Comparison of ENCODE assay signal across 29 cellular contexts in the genomic region with DNA sequence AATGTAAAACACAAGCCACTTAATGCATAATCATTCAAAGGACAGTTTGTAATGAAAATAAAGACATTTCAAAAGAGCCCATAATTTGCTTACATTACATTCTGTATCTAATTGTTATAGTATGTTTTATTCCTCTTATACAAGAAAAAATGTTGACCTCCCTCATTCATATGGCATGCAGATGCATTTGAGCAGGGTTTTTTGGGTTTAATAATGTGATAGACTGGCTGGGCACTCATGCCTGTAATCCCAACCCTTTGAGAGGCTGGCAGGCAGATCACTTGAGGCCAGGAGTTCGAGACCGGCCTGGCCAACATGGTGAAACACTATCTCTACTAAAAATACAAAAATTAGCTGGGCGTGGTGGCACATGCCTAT. TPM values are rescaled to one million over a fixed set of nuclear protein-coding genes. Genes with fewer than 3 reads are reported as not detected.
DNase-seq lines count a peak whose midpoint lies in the region; ATAC-seq and TF ChIP-seq lines count a peak whose summit lies in the region.
"Had no signal": no experiment of that assay in that cellular context is flagged by ENCODE, and none has a peak within 500 bp of the region (broad histone marks: within the 10 kb centered on the region; RNA-seq: fewer than 3 reads in every experiment).

No MANE protein-coding gene starts in this region.

- no peak overlapping the region for H3K4me3 ChIP-seq in cardiac muscle cell
- H3K4me3 ChIP-seq in mesodermal cell (ENCODE audit: extremely low read depth, insufficient read depth, low read length, poor library complexity, severe bottlenecking): no peak overlapping the region
- no peak overlapping the region for H3K4me3 ChIP-seq in stomach smooth muscle (ENCODE audit: low read length in 2 of 2)
- H3K4me3 ChIP-seq: esophagus squamous epithelium, transverse colon had no signal

- DNase-seq in cardiac muscle cell (ENCODE audit: low read depth in 1 of 2, low spot score in 1 of 2) (no peak), Right ventricle myocardium inferior (ENCODE audit: missing footprints) (no peak), NCI-H774 (lab: John Stamatoyannopoulos, UW) (no peak), NCI-H82 (lab: John Stamatoyannopoulos, UW) (no peak), GDM1 (lab: John Stamatoyannopoulos, UW) (no peak)
- DNase-seq: activated CD4-positive, alpha-beta T cell treated with anti-CD3 and anti-CD28 coated beads for 4 hours; activated naive CD4-positive, alpha-beta T cell treated with anti-CD3 and anti-CD28 coated beads, Interleukin-2, amount 10 ng/mL, durations not matched to agents 7 days and 5 days; activated T-cell treated with anti-CD3 and anti-CD28 coated beads, Interleukin-2, amount 50 U/mL, for 48 hours; aorta; Caco-2; cerebellar nuclear complex; effector CD8-positive, alpha-beta T cell; esophagus squamous epithelium; MV-4-11; NCI-H187; NCI-H226; SHP77; stimulated activated CD4-positive, alpha-beta T cell treated with anti-CD3 and anti-CD28 coated beads, Interleukin-12 subunit alpha, Interleukin-12 subunit beta, amount 100 ng/mL, for 4 hours; T-helper 1 cell; transverse colon had no signal

- WGBS in mesodermal cell (ENCODE audit: insufficient coverage in 2 of 2), 2 experiments: 93% methylated on average over 2 of the region's 3 CpGs

- no peaks in the 10 kb centered on the region for H3K27me3 ChIP-seq in cardiac muscle cell
- no peaks in the 10 kb centered on the region for H3K27me3 ChIP-seq in stomach smooth muscle (ENCODE audit: control insufficient read depth in 1 of 2, insufficient read depth in 2 of 2, low read length in 2 of 2)
- H3K27me3 ChIP-seq: esophagus squamous epithelium, neutrophil, transverse colon had no signal

- no peak for ATAC-seq in Right ventricle myocardium inferior

- H3K27ac ChIP-seq in cardiac muscle cell (peak overlapping the region; percentile 65), cingulate gyrus (ENCODE audit: low read depth, low read length) (peak overlapping the region; percentile 52), mesodermal cell (ENCODE audit: low read depth, low read length, severe bottlenecking) (peak overlapping the region; percentile 70), stomach smooth muscle (ENCODE audit: low read length) (peak overlapping the region; percentile 19)
- H3K27ac ChIP-seq: KMS-11, neutrophil, transverse colon had no signal

- TF ChIP-seq CTCF in cardiac muscle cell (IDR thresholded peaks at IDR 0.05; ENCODE audit: low read depth, low read length): no peak

- H3K9me3 ChIP-seq in cardiac muscle cell (ENCODE audit: low read depth) (no peaks in the 10 kb centered on the region), mesodermal cell (ENCODE audit: control insufficient read depth, low read length) (no peaks in the 10 kb centered on the region), stomach smooth muscle (ENCODE audit: control insufficient read depth in 2 of 2, low read length in 2 of 2) (no peaks in the 10 kb centered on the region)
- H3K9me3 ChIP-seq: Caco-2, esophagus squamous epithelium, neutrophil, transverse colon had no signal

- no peaks in the 10 kb centered on the region for H3K36me3 ChIP-seq in cardiac muscle cell
- no peaks in the 10 kb centered on the region for H3K36me3 ChIP-seq in mesodermal cell (ENCODE audit: control insufficient read depth, insufficient read depth, low read length)
- no peaks in the 10 kb centered on the region for H3K36me3 ChIP-seq in stomach smooth muscle (ENCODE audit: control insufficient read depth in 2 of 2, insufficient read depth in 2 of 2, low read length in 2 of 2)
- H3K36me3 ChIP-seq: esophagus squamous epithelium, neutrophil, transverse colon had no signal

- H3K9ac ChIP-seq in stomach smooth muscle (ENCODE audit: low read length in 2 of 2): no peak overlapping the region
- H3K9ac ChIP-seq: KMS-11 had no signal

- H3K4me1 ChIP-seq in cardiac muscle cell (ENCODE audit: low read depth) (peaks cover 7% of the 10 kb centered on the region), mesodermal cell (ENCODE audit: control insufficient read depth, insufficient read depth, low read length, poor library complexity, severe bottlenecking) (peaks cover 3% of the 10 kb centered on the region), stomach smooth muscle (ENCODE audit: control insufficient read depth, insufficient read depth, low read length) (peaks cover 3% of the 10 kb centered on the region)
- H3K4me1 ChIP-seq: Caco-2, transverse colon had no signal

- intact Hi-C loops in Right ventricle myocardium inferior (cut with DNase I): no loop called here

RNA-seq across cellular contexts. Expression of a gene that starts 11.6 kb away (rescaled TPM):
- total RNA-seq in cardiac muscle cell (0.21 and 0.70 TPM in 2 replicates), Right ventricle myocardium inferior (0.57 TPM)
- polyA plus RNA-seq in cardiac muscle cell: 0.21 and 1.1 TPM in 2 replicates
- polyA plus RNA-seq in mesodermal cell (2013, experiment 1 of 2): 0.11 TPM
- 0.10 TPM for polyA plus RNA-seq in mesodermal cell (2013, experiment 2 of 2)
- total RNA-seq: A172, Caco-2, Daoy, HT1080 had no signal
- polyA plus RNA-seq: BJ had no signal

RNA-seq across cellular contexts. Expression of a gene that starts 31.3 kb away (rescaled TPM):
- total RNA-seq in cardiac muscle cell (15.2 and 15.4 TPM in 2 replicates), Right ventricle myocardium inferior (22.3 TPM)
- polyA plus RNA-seq in cardiac muscle cell: 16.5 and 17.2 TPM in 2 replicates
- polyA plus RNA-seq in mesodermal cell (2013, experiment 1 of 2): 22.3 TPM
- polyA plus RNA-seq in mesodermal cell (2013, experiment 2 of 2): 23.3 TPM

Comparison
In these comparisons a context has a peak if more than half of its experiments do, and no peak if none do; other contexts are left out.
1. H3K27ac ChIP-seq: peak in every context shown above with its lines; median percentile 70 in mesodermal cell; 65 in cardiac muscle cell; 52 in cingulate gyrus; 19 in stomach smooth muscle.